8 cellular contexts compared by ENCODE assay signal in the genomic region with DNA sequence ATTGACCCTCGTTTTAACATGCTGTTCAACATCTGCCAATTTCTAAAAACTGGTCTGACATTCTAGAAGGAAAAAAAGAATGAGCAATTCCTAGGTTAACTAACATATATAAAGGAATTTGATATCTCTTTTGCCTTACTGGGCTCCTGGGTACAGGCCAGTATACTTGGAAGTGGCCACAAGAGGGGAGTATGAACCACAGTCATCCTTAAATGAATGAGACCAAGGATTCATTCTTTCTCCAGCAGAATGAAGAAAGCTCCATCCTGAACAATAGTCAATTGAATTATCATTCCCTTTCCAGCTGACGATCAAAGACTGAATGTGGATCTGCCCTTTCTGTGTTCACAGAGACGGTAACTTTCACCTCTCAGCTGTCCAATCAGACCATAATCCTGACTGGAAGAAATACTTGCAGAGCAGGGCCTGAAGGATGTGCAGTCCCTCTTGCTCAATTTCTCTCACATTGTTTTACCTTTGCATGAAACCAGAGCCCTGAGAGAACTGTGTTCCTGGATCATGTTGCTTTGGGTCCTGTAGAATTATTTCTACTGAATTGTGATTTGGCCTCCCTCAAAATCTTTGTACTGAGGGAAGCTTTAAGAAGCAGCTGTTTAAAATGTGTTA. TPM values are rescaled to one million over a fixed set of nuclear protein-coding genes. Genes with fewer than 3 reads are reported as not detected.
DNase-seq lines count a peak whose midpoint lies in the region; ATAC-seq and TF ChIP-seq lines count a peak whose summit lies in the region.

No MANE protein-coding gene starts in this region.

- H3K36me3 ChIP-seq in effector memory CD4-positive, alpha-beta T cell (ENCODE audit: control insufficient read depth, insufficient read depth, low read length), result no peaks in the 10 kb centered on the region

- TF ChIP-seq RAD21 in Ishikawa (IDR thresholded peaks at IDR 0.05; ENCODE audit: low read depth), result peak; percentile 54

- peak overlapping the region in 3 of 5 experiments; percentile 20 to 81 (median 36) for H3K27ac Mint-ChIP-seq in brain

- H3K9me3 Mint-ChIP-seq in brain, result peaks cover 0 to 3% (median 0%) of the 10 kb centered on the region in 5 experiments

- no peak overlapping the region for H3K4me3 Mint-ChIP-seq in brain

- H3K27me3 Mint-ChIP-seq in brain, result no peaks in the 10 kb centered on the region

- H3K4me3 ChIP-seq in effector memory CD4-positive, alpha-beta T cell (ENCODE audit: insufficient read depth, low read depth, low read length, poor library complexity, severe bottlenecking), result no peak overlapping the region

- DNase-seq in COLO668 (lab: John Stamatoyannopoulos, UW; ENCODE audit: unreplicated experiment) (peak; percentile 7), left lobe of liver (ENCODE audit: low spot score) (no peak), NCI-H1092 treated with DMSO at 0.1 percent for 48 hours (lab: John Stamatoyannopoulos, UW) (no peak), KG1 (lab: John Stamatoyannopoulos, UW) (no peak), NCI-H1694 (lab: John Stamatoyannopoulos, UW) (no peak)
- no peak for DNase-seq in effector memory CD4-positive, alpha-beta T cell

- H3K36me3 Mint-ChIP-seq in brain, result no peaks in the 10 kb centered on the region

- no peaks in the 10 kb centered on the region for H3K9me3 ChIP-seq in effector memory CD4-positive, alpha-beta T cell (ENCODE audit: control insufficient read depth, low read length)

- no peak overlapping the region for H3K27ac ChIP-seq in effector memory CD4-positive, alpha-beta T cell (ENCODE audit: insufficient read depth, low read length, poor library complexity, severe bottlenecking)

- peak; percentile 58 for ATAC-seq in left lobe of liver

- TF ChIP-seq EP300 in Ishikawa (IDR thresholded peaks at IDR 0.05; ENCODE audit: borderline replicate concordance), result no peak

- H3K27me3 ChIP-seq in effector memory CD4-positive, alpha-beta T cell (replicated peaks; ENCODE audit: control insufficient read depth, insufficient read depth, low read length, poor library complexity, severe bottlenecking), result no peaks in the 10 kb centered on the region

- peak; percentile 62 to 69 for TF ChIP-seq CTCF in brain (conservative IDR thresholded peaks at IDR 0.05)

- H3K4me1 ChIP-seq in effector memory CD4-positive, alpha-beta T cell (ENCODE audit: control insufficient read depth, insufficient read depth, low read length, poor library complexity, severe bottlenecking), result no peaks in the 10 kb centered on the region

- peaks cover 21% of the 10 kb centered on the region for H3K4me1 Mint-ChIP-seq in brain

TF ChIP-seq in Ishikawa, 13 proteins besides CTCF, POLR2A, EP300 and RAD21:
- TF ChIP-seq TCF12 (IDR thresholded peaks at IDR 0.05; ENCODE audit: low read depth) (no peak), ZBTB7A (IDR thresholded peaks at IDR 0.05; ENCODE audit: low read depth) (no peak), TEAD4 (IDR thresholded peaks at IDR 0.05) (no peak), CEBPB (IDR thresholded peaks at IDR 0.05) (no peak), FOXM1 (IDR thresholded peaks at IDR 0.05; ENCODE audit: borderline replicate concordance, low read depth) (no peak), REST (IDR thresholded peaks at IDR 0.05; ENCODE audit: low read depth) (no peak), EGR1 (IDR thresholded peaks at IDR 0.05) (no peak), NFIC (IDR thresholded peaks at IDR 0.05) (no peak), USF1 (IDR thresholded peaks at IDR 0.05) (no peak), YY1 (IDR thresholded peaks at IDR 0.05; ENCODE audit: low read depth) (no peak), CREB1 (IDR thresholded peaks at IDR 0.05; ENCODE audit: low read depth) (no peak), TAF1 (IDR thresholded peaks at IDR 0.05; ENCODE audit: low read depth) (no peak)
- TF ChIP-seq, protein P1, sequence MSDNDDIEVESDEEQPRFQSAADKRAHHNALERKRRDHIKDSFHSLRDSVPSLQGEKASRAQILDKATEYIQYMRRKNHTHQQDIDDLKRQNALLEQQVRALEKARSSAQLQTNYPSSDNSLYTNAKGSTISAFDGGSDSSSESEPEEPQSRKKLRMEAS (IDR thresholded peaks at IDR 0.05), result no peak

RNA-seq across cellular contexts. Expression of gene SPARCL1, which starts 14.8 kb away (rescaled TPM):
- 345 TPM for polyA plus RNA-seq in brain (ENCODE audit: insufficient read depth, low read depth, low replicate concordance)
- 5.1 TPM for total RNA-seq in left lobe of liver
